8 cellular contexts compared by ENCODE assay signal in the genomic region with DNA sequence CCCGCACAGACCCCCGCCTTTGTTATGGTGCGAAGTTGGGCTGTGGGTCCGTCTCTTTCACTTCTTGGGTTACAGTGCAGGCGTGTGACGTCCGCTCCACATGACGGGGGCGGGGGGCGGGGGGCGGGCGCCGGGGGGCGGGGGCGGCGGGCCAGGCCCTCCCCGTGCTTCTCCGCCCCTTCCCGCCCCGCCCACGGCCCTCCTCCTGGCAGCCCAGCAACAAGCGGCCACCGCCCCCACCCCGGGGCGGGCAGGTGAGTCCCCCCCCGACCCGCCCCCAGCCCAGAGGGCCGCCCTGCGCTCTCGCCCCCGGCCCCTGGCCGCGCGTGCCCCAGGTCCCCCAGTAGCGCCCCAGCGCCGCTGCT. TPM values are rescaled to one million over a fixed set of nuclear protein-coding genes. Genes with fewer than 3 reads are reported as not detected.
DNase-seq lines count a peak whose midpoint lies in the region; ATAC-seq and TF ChIP-seq lines count a peak whose summit lies in the region.

No MANE protein-coding gene starts in this region.

- H3K4me1 ChIP-seq in right atrium auricular region: peaks cover 0 to 41% of the 10 kb centered on the region in 2 donors

- intact Hi-C loops in CD4-positive, alpha-beta T cell (cut with DNase I, micrococcal nuclease): loop anchor here (2.0 to 10.0 kb wide), 3 partner anchors 223 to 1897 kb away; partner anchors contain the start of genes ZNF407 (in 2 of the 2) and ZNF236 (in 1 of the 2)

- H3K27me3 Mint-ChIP-seq in CD4-positive, alpha-beta T cell: peaks cover 73% of the 10 kb centered on the region

- peak overlapping the region; percentile 95 for H3K4me3 Mint-ChIP-seq in CD4-positive, alpha-beta T cell

- no peak overlapping the region for H3K27ac ChIP-seq in CD4-positive, alpha-beta T cell (ENCODE audit: low read depth, low read length)
- H3K27ac ChIP-seq in HL-60 (replicated peaks) (peak overlapping the region; percentile 92), right atrium auricular region (peak overlapping the region; percentile 85 to 87)

- H3K4me3 ChIP-seq in HL-60 (replicated peaks; ENCODE audit: insufficient read depth, low read length) (peak overlapping the region; percentile 79), right atrium auricular region (peak overlapping the region; percentile 58 to 87), retinal pigment epithelial cell (ENCODE audit: low read length) (peak overlapping the region; percentile 89)

- CTCF ChIA-PET in CD4-positive, alpha-beta T cell (lab: Charles Lee): no interaction called here

- POLR2A ChIA-PET in CD4-positive, alpha-beta T cell (lab: Charles Lee): no interaction called here

- peak overlapping the region; percentile 85 for H3K27ac Mint-ChIP-seq in CD4-positive, alpha-beta T cell

- H3K36me3 ChIP-seq in right atrium auricular region: no peaks in the 10 kb centered on the region

- no peaks in the 10 kb centered on the region for H3K9me3 Mint-ChIP-seq in CD4-positive, alpha-beta T cell

- in situ Hi-C loops in SK-MEL-5 (cut with HindIII; ENCODE audit: low pct_unique_long_range_greater_than_20kb, low sequenced_read_pairs): no loop called here

- H3K36me3 Mint-ChIP-seq in CD4-positive, alpha-beta T cell (ENCODE audit: low read depth): peaks cover 31% of the 10 kb centered on the region

- peak; percentile 61 to 78 (median 75) for DNase-seq in CD4-positive, alpha-beta T cell
- DNase-seq in HL-60 (ENCODE audit: low read depth in 1 of 2, low spot score in 1 of 2): peak in 1 of 2 experiments; percentile 61
- DNase-seq in SK-MEL-5 (ENCODE audit: low read depth, low spot score): peak; percentile 73
- DNase-seq in anterior cingulate cortex (lab: John Stamatoyannopoulos, UW): peak in 30 of 58 donors; percentile 14 to 71 (median 48)
- no peak for DNase-seq in right atrium auricular region (ENCODE audit: low spot score)
- no peak for DNase-seq in retinal pigment epithelial cell (ENCODE audit: low read depth)

- H3K27me3 ChIP-seq in CD4-positive, alpha-beta T cell (ENCODE audit: control insufficient read depth, insufficient read depth, low read length): peaks cover 13% of the 10 kb centered on the region
- H3K27me3 ChIP-seq in HL-60 (ENCODE audit: insufficient read depth, poor library complexity, severe bottlenecking) (no peaks in the 10 kb centered on the region), right atrium auricular region (no peaks in the 10 kb centered on the region)

- no peaks in the 10 kb centered on the region for H3K9me3 ChIP-seq in CD4-positive, alpha-beta T cell (ENCODE audit: control insufficient read depth, low read length)
- no peaks in the 10 kb centered on the region for H3K9me3 ChIP-seq in right atrium auricular region

- peaks cover 66% of the 10 kb centered on the region for H3K4me1 Mint-ChIP-seq in CD4-positive, alpha-beta T cell (ENCODE audit: low read depth)

- peak; percentile 21 for ATAC-seq in CD4-positive, alpha-beta T cell (ENCODE audit: poor library complexity)
- ATAC-seq in GM19328 (IDR thresholded peaks at IDR 0.05; ENCODE audit: unreplicated experiment) (no peak), GM21717 (IDR thresholded peaks at IDR 0.05; ENCODE audit: unreplicated experiment) (no peak)

- TF ChIP-seq CTCF in CD4-positive, alpha-beta T cell (IDR thresholded peaks at IDR 0.05): no peak
- TF ChIP-seq CTCF in HL-60 (IDR thresholded peaks at IDR 0.05; ENCODE audit: insufficient read depth, low read length) (no peak), right atrium auricular region (IDR thresholded peaks at IDR 0.05) (no peak), retinal pigment epithelial cell (conservative IDR thresholded peaks at IDR 0.05; ENCODE audit: low read depth, low read length) (no peak)

RNA-seq across cellular contexts. Expression of gene ZNF516, which starts 3.6 kb away (rescaled TPM):
- 10 to 100 TPM; 22.4 to 29.3 TPM for total RNA-seq in CD4-positive, alpha-beta T cell
- total RNA-seq in SK-MEL-5 (2014; rRNA removed; shearing (Covaris generic)): 15.1 and 16.6 TPM in 2 replicates
- polyA plus RNA-seq in SK-MEL-5 (2015; cell fraction: cytosol; rRNA removed): 16.4 and 25.7 TPM in 2 replicates
- polyA plus RNA-seq in SK-MEL-5 (2015; cell fraction: nucleus; rRNA removed): 32.6 and 47.0 TPM in 2 replicates
- 10 to 100 TPM; 11.0 to 14.0 TPM for total RNA-seq in right atrium auricular region

Comparison
In these comparisons a context has a peak if more than half of its experiments do, and no peak if none do; other contexts are left out.
1. DNase-seq: peak in CD4-positive, alpha-beta T cell (10 of 10), SK-MEL-5 (single experiment) and anterior cingulate cortex (30 of 58); none in right atrium auricular region (single experiment) and retinal pigment epithelial cell (single experiment).
2. Peak in every context shown above with its lines, with median percentiles within 50 percentile points of each other: H3K4me3 ChIP-seq.